ENCODE assay signal across 1 cellular context in the genomic region with DNA sequence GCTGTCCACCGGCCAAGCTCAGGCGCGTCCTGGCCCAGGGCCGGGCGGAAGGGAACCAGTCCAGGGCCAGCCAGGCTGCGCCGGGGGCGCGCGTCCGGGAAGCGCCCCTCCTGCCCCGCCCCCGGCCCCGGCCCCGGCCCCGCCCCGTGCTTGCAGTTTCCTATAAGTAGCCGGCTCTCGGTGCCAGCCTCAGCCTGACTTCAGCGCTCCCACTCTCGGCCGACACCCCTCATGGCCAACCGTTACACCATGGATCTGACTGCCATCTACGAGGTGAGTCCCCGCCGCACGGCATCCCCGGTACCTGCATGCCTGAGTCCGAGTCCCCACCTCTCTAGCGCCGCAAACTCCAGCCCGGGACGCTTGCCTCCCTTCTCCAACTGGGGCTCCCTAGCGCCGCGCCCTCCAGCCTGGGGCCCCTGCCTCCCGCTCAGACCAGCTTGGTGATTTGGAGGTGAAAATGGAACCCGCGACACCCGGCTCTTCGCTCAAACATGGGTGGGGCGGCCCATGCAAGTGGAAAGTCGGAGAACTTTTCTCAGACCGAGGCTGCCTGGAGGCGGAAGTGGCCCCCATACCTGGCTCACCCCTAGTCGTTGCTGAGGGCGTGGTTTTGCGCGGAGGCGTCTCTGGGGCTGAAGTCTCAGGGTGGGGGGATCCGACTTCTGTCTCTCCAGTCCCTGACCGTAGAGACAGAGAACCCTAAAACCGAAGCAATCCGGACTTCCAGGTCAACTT.
TF ChIP-seq lines count a peak whose summit lies in the region.

Gene ZFP36, plus strand, starts transcription at position 192 of the 738 bp plus-strand sequence. Its CDS starts 58 bp downstream, at position 250.

TF ChIP-seq in IMR-90, 13 proteins besides CTCF, POLR2A, EP300 and RAD21 (continued from another document):
- no peak for TF ChIP-seq SMC3 (IDR thresholded peaks at IDR 0.05; ENCODE audit: low read depth, low read length)
- TF ChIP-seq RCOR1 (IDR thresholded peaks at IDR 0.05; ENCODE audit: insufficient replicate concordance, low read length): peak; percentile 35
- no peak for TF ChIP-seq CEBPB (IDR thresholded peaks at IDR 0.05; ENCODE audit: low read depth, low read length)
- peak; percentile 99 for TF ChIP-seq CHD1 (IDR thresholded peaks at IDR 0.05; ENCODE audit: low read depth, low read length)
- TF ChIP-seq MAFK (IDR thresholded peaks at IDR 0.05; ENCODE audit: low read depth, low read length): no peak
